In the genomic region with DNA sequence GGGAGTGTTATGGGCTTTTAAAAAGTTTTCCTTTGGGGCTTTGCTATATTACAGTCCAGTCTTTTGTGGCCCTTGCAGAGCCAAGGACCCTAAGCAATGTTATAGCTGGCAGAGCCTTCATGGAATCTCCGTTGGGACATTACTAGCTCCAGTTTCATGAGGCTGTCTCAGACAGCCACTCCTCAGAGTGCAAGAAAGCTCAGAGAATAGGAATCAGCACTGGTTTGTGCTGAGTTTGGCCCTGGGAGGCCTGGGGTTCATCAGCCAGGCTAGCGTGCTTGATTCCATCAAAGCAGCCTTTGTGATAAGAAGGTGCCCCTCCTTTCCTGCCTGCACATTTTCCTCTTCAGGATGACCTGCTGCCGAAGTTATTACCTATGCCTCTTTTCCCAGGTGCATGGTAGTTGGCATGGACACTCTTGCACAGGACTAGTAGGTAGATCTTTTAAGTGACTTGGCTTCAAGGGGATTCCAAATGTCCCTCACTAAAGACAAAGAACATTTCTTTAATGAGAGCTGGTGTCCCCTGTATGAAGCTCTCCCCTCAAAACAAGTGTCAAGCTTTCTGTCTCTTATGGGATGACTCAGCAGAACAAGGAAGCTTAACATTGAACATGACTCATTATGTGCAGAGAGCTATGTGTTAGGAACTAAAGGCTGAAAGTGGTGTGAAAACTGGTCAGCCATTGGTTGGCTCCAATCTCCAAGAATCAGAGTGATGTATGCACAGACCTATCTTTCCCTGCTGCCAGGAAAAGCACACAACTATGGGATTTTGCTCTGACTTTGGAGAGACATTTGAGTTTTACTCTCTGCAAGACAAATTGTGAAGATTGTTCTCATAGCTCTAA, we compare ENCODE assay signal across 9 cellular contexts.
DNase-seq lines count a peak whose midpoint lies in the region; ATAC-seq lines count a peak whose summit lies in the region.
"Had no signal": no experiment of that assay in that cellular context is flagged by ENCODE, and none has a peak within 500 bp of the region (broad histone marks: within the 10 kb centered on the region; RNA-seq: fewer than 3 reads in every experiment).

No MANE protein-coding gene starts in this region.

- peak; percentile 73 for ATAC-seq in HG02798 (IDR thresholded peaks at IDR 0.05; ENCODE audit: poor library complexity, unreplicated experiment)
- ATAC-seq in GM19023 (IDR thresholded peaks at IDR 0.05; ENCODE audit: unreplicated experiment): no peak
- ATAC-seq in HG02763 (IDR thresholded peaks at IDR 0.05; ENCODE audit: unreplicated experiment): no peak

- no peak overlapping the region for H3K4me3 Mint-ChIP-seq in activated naive CD4-positive, alpha-beta T cell treated with anti-CD3 and anti-CD28 coated beads, Interleukin-2, amount 10 ng/mL, durations not matched to agents 7 days and 5 days

- H3K27me3 Mint-ChIP-seq in activated naive CD4-positive, alpha-beta T cell treated with anti-CD3 and anti-CD28 coated beads, Interleukin-2, amount 10 ng/mL, durations not matched to agents 7 days and 5 days: no peaks in the 10 kb centered on the region

- peak; percentile 41 for DNase-seq in GDM1 (lab: John Stamatoyannopoulos, UW)
- peak; percentile 22 for DNase-seq in SK-N-DZ (ENCODE audit: low spot score)
- peak; percentile 81 for DNase-seq in kidney glomerular epithelial cell (lab: John Stamatoyannopoulos, UW)
- DNase-seq in activated naive CD4-positive, alpha-beta T cell treated with anti-CD3 and anti-CD28 coated beads, Interleukin-2, amount 10 ng/mL, durations not matched to agents 7 days and 5 days: no peak
- DNase-seq in NCI-H1092 treated with DMSO at 0.1 percent for 48 hours (lab: John Stamatoyannopoulos, UW): no peak
- DNase-seq: occipital lobe had no signal

- H3K4me1 Mint-ChIP-seq in activated naive CD4-positive, alpha-beta T cell treated with anti-CD3 and anti-CD28 coated beads, Interleukin-2, amount 10 ng/mL, durations not matched to agents 7 days and 5 days: no peaks in the 10 kb centered on the region

- H3K9me3 Mint-ChIP-seq in activated naive CD4-positive, alpha-beta T cell treated with anti-CD3 and anti-CD28 coated beads, Interleukin-2, amount 10 ng/mL, durations not matched to agents 7 days and 5 days: no peaks in the 10 kb centered on the region

- no peaks in the 10 kb centered on the region for H3K36me3 Mint-ChIP-seq in activated naive CD4-positive, alpha-beta T cell treated with anti-CD3 and anti-CD28 coated beads, Interleukin-2, amount 10 ng/mL, durations not matched to agents 7 days and 5 days

- CTCF ChIA-PET in activated naive CD4-positive, alpha-beta T cell treated with anti-CD3 and anti-CD28 coated beads, Interleukin-2, amount 10 ng/mL, durations not matched to agents 7 days and 5 days (lab: Charles Lee): no interaction called here

- H3K27ac Mint-ChIP-seq in activated naive CD4-positive, alpha-beta T cell treated with anti-CD3 and anti-CD28 coated beads, Interleukin-2, amount 10 ng/mL, durations not matched to agents 7 days and 5 days: no peak overlapping the region

Comparison
In these comparisons a context has a peak if more than half of its experiments do, and no peak if none do; other contexts are left out.
1. DNase-seq: peak in GDM1 (single experiment), SK-N-DZ (single experiment) and kidney glomerular epithelial cell (single experiment); none in activated naive CD4-positive, alpha-beta T cell treated with anti-CD3 and anti-CD28 coated beads, Interleukin-2, amount 10 ng/mL, durations not matched to agents 7 days and 5 days (single experiment) and NCI-H1092 treated with DMSO at 0.1 percent for 48 hours (single experiment).